ENCODE assay signal across 14 cellular contexts in the genomic region with DNA sequence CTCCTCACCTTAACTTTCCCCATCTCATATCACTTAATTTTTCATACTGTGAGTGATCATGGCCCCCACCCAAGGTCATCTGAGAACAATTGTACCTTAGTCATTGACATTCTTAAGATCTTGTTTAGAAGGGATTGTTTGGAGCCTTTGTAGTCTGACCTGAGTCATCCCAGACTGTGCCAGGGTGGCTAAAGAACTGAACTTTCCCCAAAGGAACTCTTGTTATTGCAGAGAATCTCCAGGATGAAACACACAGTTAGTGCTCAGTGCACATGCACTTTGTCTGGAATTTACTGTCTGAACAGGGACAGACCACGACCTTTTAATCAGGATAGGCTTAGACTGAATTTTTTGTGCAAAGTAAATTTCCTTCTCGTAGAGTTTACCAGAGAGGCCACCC.
A peak's percentile ranks its signal among the peaks of the same experiment; 100 is the strongest.
DNase-seq lines count a peak whose midpoint lies in the region; FAIRE-seq and TF ChIP-seq lines count a peak whose summit lies in the region.
"Had no signal": no experiment of that assay in that cellular context is flagged by ENCODE, and none has a peak within 500 bp of the region (broad histone marks: within the 10 kb centered on the region; RNA-seq: fewer than 3 reads in every experiment).

No MANE protein-coding gene starts in this region.

- peak in 1 of 2 experiments; percentile 48; a peak in 2 of 4 replicates for TF ChIP-seq EP300 in SK-N-SH (IDR thresholded peaks at IDR 0.05; ENCODE audit: borderline replicate concordance in 1 of 2, low read depth in 1 of 2, low read length in 1 of 2)

- no peak for TF ChIP-seq RAD21 in SK-N-SH (IDR thresholded peaks at IDR 0.05; ENCODE audit: low read length)

- H3K9me3 Mint-ChIP-seq in glutamatergic neuron (ENCODE audit: unreplicated experiment) = no peaks in the 10 kb centered on the region
- H3K9me3 Mint-ChIP-seq: central memory CD8-positive, alpha-beta T cell had no signal

- H3K27ac Mint-ChIP-seq in glutamatergic neuron (ENCODE audit: unreplicated experiment) = no peak overlapping the region

- POLR2A ChIA-PET in SK-N-SH (lab: Yijun Ruan, JAX) = no interaction called here

- intact Hi-C loops in kidney (cut with DNase I) = no loop called here

- no peaks in the 10 kb centered on the region for H3K36me3 Mint-ChIP-seq in glutamatergic neuron (ENCODE audit: unreplicated experiment)

- peaks cover 2% of the 10 kb centered on the region for H3K27me3 Mint-ChIP-seq in glutamatergic neuron (ENCODE audit: unreplicated experiment)
- H3K27me3 Mint-ChIP-seq: central memory CD8-positive, alpha-beta T cell had no signal

- H3K4me1 ChIP-seq in SK-N-SH (ENCODE audit: control insufficient read depth in 1 of 2, insufficient read depth in 2 of 2, low read depth in 1 of 2, low read length in 1 of 2) = peaks cover 0 to 49% of the 10 kb centered on the region in 2 experiments; a peak in 1 of 4 replicates
- H3K4me1 ChIP-seq in kidney (ENCODE audit: control insufficient read depth in 1 of 2, insufficient read depth in 1 of 2, low read depth in 1 of 2, low read length in 2 of 2) = no peaks in the 10 kb centered on the region

- CTCF ChIA-PET in SK-N-SH (lab: Yijun Ruan, JAX) = no interaction called here

- TF ChIP-seq CTCF in SK-N-SH (IDR thresholded peaks at IDR 0.05) (no peak), retinal pigment epithelial cell (conservative IDR thresholded peaks at IDR 0.05; ENCODE audit: low read depth, low read length) (no peak), kidney (IDR thresholded peaks at IDR 0.05; ENCODE audit: borderline replicate concordance, extremely low read depth, insufficient read depth) (no peak), glutamatergic neuron (IDR thresholded peaks at IDR 0.05; ENCODE audit: partially characterized antibody, unreplicated experiment) (no peak)

- H3K9me3 ChIP-seq in SK-N-SH (no peaks in the 10 kb centered on the region), kidney (ENCODE audit: control insufficient read depth in 1 of 2, low read length in 2 of 2) (no peaks in the 10 kb centered on the region)

- no peaks in the 10 kb centered on the region for H3K79me2 ChIP-seq in SK-N-SH (ENCODE audit: insufficient read depth)

- FAIRE-seq in kidney (lab: Jason Lieb, UNC) = no peak

- H3K4me2 ChIP-seq in SK-N-SH = peak overlapping the region; percentile 60; the same call in 1 of the 2 replicates

- H4K20me1 ChIP-seq in SK-N-SH (ENCODE audit: insufficient read depth) = no peaks in the 10 kb centered on the region

- DNase-seq in H4 (ENCODE audit: low spot score) = peak; percentile 7
- no peak for DNase-seq in SK-N-SH
- DNase-seq in glomerular endothelial cell (ENCODE audit: extremely low read depth, low read depth, low spot score) = peak; percentile 98
- peak; percentile 90 for DNase-seq in retinal pigment epithelial cell (ENCODE audit: low read depth)
- DNase-seq in kidney = no peak
- no peak for DNase-seq in middle frontal gyrus (ENCODE audit: extremely low spot score, low spot score)
- no peak for DNase-seq in glutamatergic neuron
- no peak for DNase-seq in DMS 273 (lab: John Stamatoyannopoulos, UW; ENCODE audit: unreplicated experiment)
- DNase-seq: GDM1, KG1, NCI-H345, posterior cingulate gyrus, T-helper 1 cell had no signal

- H3K27ac ChIP-seq in SK-N-SH (ENCODE audit: low read depth in 2 of 2, low read length in 1 of 2) = peak overlapping the region in 1 of 2 experiments; percentile 96; a peak in 2 of 4 replicates
- H3K27ac ChIP-seq in kidney (ENCODE audit: low read depth in 2 of 2, low read length in 2 of 2) = no peak overlapping the region

- no peak overlapping the region for H3K4me3 ChIP-seq in SK-N-SH (ENCODE audit: low read depth in 2 of 2, low read length in 1 of 2)
- H3K4me3 ChIP-seq in retinal pigment epithelial cell (ENCODE audit: low read length) = no peak overlapping the region
- H3K4me3 ChIP-seq in kidney (ENCODE audit: low read length in 2 of 2) = no peak overlapping the region

- H3F3A ChIP-seq in SK-N-SH (replicated peaks; ENCODE audit: insufficient read depth) = peaks cover 37% of the 10 kb centered on the region

- H3K36me3 ChIP-seq in SK-N-SH (replicated peaks in 1 of 2; ENCODE audit: control insufficient read depth in 1 of 2, insufficient read depth in 2 of 2, low read length in 1 of 2) (no peaks in the 10 kb centered on the region), kidney (ENCODE audit: control insufficient read depth in 1 of 2, insufficient read depth in 2 of 2, low read length in 2 of 2) (no peaks in the 10 kb centered on the region)

- no peak overlapping the region for H3K4me3 Mint-ChIP-seq in glutamatergic neuron (ENCODE audit: unreplicated experiment)
- H3K4me3 Mint-ChIP-seq: central memory CD8-positive, alpha-beta T cell had no signal

- H2AFZ ChIP-seq in SK-N-SH (ENCODE audit: low read depth) = peak overlapping the region; percentile 39

- H3K27me3 ChIP-seq in SK-N-SH (ENCODE audit: insufficient read depth) = no peaks in the 10 kb centered on the region

- H3K9ac ChIP-seq in SK-N-SH (peak overlapping the region; percentile 77), kidney (ENCODE audit: low read length in 2 of 2) (no peak overlapping the region)

- no peaks in the 10 kb centered on the region for H3K9me2 ChIP-seq in SK-N-SH

- WGBS in SK-N-SH (ENCODE audit: low lambda C conversion rate) = 6% methylated on average over 2 of the region's 2 CpGs

- no peaks in the 10 kb centered on the region for H3K4me1 Mint-ChIP-seq in glutamatergic neuron (ENCODE audit: low read depth, unreplicated experiment)
- H3K4me1 Mint-ChIP-seq: central memory CD8-positive, alpha-beta T cell had no signal

TF ChIP-seq in SK-N-SH, 30 proteins besides CTCF, POLR2A, EP300 and RAD21 (continues in another document):
- TF ChIP-seq IRF3 (IDR thresholded peaks at IDR 0.05; ENCODE audit: low read depth, low read length) (no peak), FOXM1 (IDR thresholded peaks at IDR 0.05; ENCODE audit: low read depth) (0 out of 2 replicates have a peak, but pooled peaks have one; percentile 36), PBX3 (IDR thresholded peaks at IDR 0.05) (peak; percentile 47), TAF1 (IDR thresholded peaks at IDR 0.05; ENCODE audit: borderline replicate concordance, low read depth, low read length) (peak; percentile 33; the same call in 1 of the 2 replicates), MAX (IDR thresholded peaks at IDR 0.05; ENCODE audit: low read depth) (peak; percentile 43; the same call in 1 of the 2 replicates), TCF12 (IDR thresholded peaks at IDR 0.05) (peak; percentile 78), TEAD4 (IDR thresholded peaks at IDR 0.05; ENCODE audit: borderline replicate concordance, insufficient read depth) (peak; percentile 39; the same call in 1 of the 2 replicates), ZBTB33 (IDR thresholded peaks at IDR 0.05; ENCODE audit: borderline replicate concordance, low read depth) (no peak), RXRA (IDR thresholded peaks at IDR 0.05; ENCODE audit: borderline replicate concordance, low read depth) (peak; percentile 82), NFIC (IDR thresholded peaks at IDR 0.05; ENCODE audit: borderline replicate concordance) (peak; percentile 83), GATA2 (CRISPR knock-in tag; IDR thresholded peaks at IDR 0.05) (no peak), RCOR1 (IDR thresholded peaks at IDR 0.05; ENCODE audit: low read length) (no peak), MEF2A (IDR thresholded peaks at IDR 0.05; ENCODE audit: borderline replicate concordance, low read depth) (peak; percentile 50; the same call in 1 of the 2 replicates), SIN3A (IDR thresholded peaks at IDR 0.05; ENCODE audit: borderline replicate concordance, low read depth, low read length) (no peak), MXI1 (IDR thresholded peaks at IDR 0.05; ENCODE audit: low read depth, low read length) (no peak), EZH2phosphoT487 (IDR thresholded peaks at IDR 0.05; ENCODE audit: borderline replicate concordance, low read depth) (no peak), ELF1 (IDR thresholded peaks at IDR 0.05) (no peak), JUND (IDR thresholded peaks at IDR 0.05) (peak; percentile 56; the same call in 1 of the 2 replicates), GABPA (IDR thresholded peaks at IDR 0.05; ENCODE audit: low read depth) (no peak)

Comparison
In these comparisons a context has a peak if more than half of its experiments do, and no peak if none do; other contexts are left out.
1. DNase-seq: peak in H4 (single experiment), glomerular endothelial cell (single experiment) and retinal pigment epithelial cell (single experiment); none in SK-N-SH (single experiment), kidney (single experiment), middle frontal gyrus (single experiment), glutamatergic neuron (single experiment) and DMS 273 (single experiment).